In genomic region chr16:70204668-70205405, GRCh38 we compare ENCODE assay signal across 3 cellular contexts. TPM values are rescaled to one million over a fixed set of nuclear protein-coding genes. Genes with fewer than 3 reads are reported as not detected.
"Had no signal": no experiment of that assay in that cellular context is flagged by ENCODE, and none has a peak within 500 bp of the region (broad histone marks: within the 10 kb centered on the region; RNA-seq: fewer than 3 reads in every experiment).

No MANE protein-coding gene starts in this region.

RNA-seq across cellular contexts. Expression of gene CLEC18C, which starts 31.2 kb away (rescaled TPM):
- total RNA-seq: HT1080, IMR-90 had no signal
- polyA plus RNA-seq: IgD-negative memory B cell had no signal
